ENCODE assay signal across 1 cellular context in the genomic region with DNA sequence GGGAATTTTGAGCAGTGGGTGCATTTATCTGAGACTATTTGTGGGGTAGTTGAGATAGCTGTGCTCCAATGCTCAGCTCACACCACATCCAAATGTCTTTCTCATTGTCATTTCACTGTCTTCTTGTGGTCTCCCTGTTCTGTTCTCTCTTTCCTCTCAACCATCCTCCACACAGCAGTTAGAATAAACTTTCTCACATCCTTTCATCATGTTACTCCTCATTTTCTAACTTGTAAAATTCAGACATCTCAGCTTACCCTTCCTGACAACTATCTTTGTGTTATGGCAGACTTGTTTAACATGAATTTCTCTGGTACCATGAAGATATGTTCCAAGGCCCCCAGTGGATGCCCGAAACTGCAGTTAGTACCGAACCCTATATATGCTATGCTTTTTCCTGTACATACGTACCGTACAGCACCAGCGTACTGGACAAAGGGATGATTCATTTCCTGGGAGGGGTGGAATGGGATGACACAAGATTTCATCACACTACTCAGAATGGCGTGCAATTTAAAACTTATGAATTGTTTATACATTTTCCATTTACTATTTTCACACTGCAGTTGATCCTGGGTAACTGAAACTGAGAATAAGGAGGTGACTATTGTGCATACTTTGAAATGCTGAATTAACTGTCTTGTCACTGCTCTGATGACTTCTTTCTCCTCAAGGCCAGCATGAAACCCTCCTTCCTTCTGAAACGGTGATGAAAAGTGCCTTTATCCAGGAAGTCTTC.
TF ChIP-seq lines count a peak whose summit lies in the region.

No MANE protein-coding gene starts in this region.

TF ChIP-seq in IMR-90, 13 proteins besides CTCF, POLR2A, EP300 and RAD21 (continued from another document):
- 0 out of 2 replicates have a peak, but pooled peaks have one; percentile 34 for TF ChIP-seq MAZ (IDR thresholded peaks at IDR 0.05; ENCODE audit: borderline replicate concordance, low read depth, low read length)
- peak; percentile 88 for TF ChIP-seq FOS (IDR thresholded peaks at IDR 0.05; ENCODE audit: low read depth, low read length)
- peak; percentile 96 for TF ChIP-seq CEBPB (IDR thresholded peaks at IDR 0.05; ENCODE audit: low read depth, low read length)
- TF ChIP-seq MXI1 (IDR thresholded peaks at IDR 0.05; ENCODE audit: borderline replicate concordance, low read depth, low read length): no peak
- TF ChIP-seq CHD1 (IDR thresholded peaks at IDR 0.05; ENCODE audit: low read depth, low read length): no peak
- TF ChIP-seq MAFK (IDR thresholded peaks at IDR 0.05; ENCODE audit: low read depth, low read length): no peak; the same call in 1 of the 2 replicates
- TF ChIP-seq SMC3 (IDR thresholded peaks at IDR 0.05; ENCODE audit: low read depth, low read length): peak; percentile 3; the same call in 1 of the 2 replicates
- TF ChIP-seq, protein P1, sequence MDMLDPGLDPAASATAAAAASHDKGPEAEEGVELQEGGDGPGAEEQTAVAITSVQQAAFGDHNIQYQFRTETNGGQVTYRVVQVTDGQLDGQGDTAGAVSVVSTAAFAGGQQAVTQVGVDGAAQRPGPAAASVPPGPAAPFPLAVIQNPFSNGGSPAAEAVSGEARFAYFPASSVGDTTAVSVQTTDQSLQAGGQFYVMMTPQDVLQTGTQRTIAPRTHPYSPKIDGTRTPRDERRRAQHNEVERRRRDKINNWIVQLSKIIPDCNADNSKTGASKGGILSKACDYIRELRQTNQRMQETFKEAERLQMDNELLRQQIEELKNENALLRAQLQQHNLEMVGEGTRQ (IDR thresholded peaks at IDR 0.05; ENCODE audit: low read depth, low read length): no peak
- TF ChIP-seq BHLHE40 (IDR thresholded peaks at IDR 0.05; ENCODE audit: low read depth, low read length): peak; percentile 31; the same call in 1 of the 2 replicates
